27 cellular contexts compared by ENCODE assay signal in genomic region chr13:62779146-62779545, GRCh38.
"Had no signal": no experiment of that assay in that cellular context is flagged by ENCODE, and none has a peak within 500 bp of the region (broad histone marks: within the 10 kb centered on the region; RNA-seq: fewer than 3 reads in every experiment).

No MANE protein-coding gene starts in this region.

- H3K27me3 ChIP-seq: colonic mucosa, esophagus muscularis mucosa, foreskin keratinocyte, gastroesophageal sphincter, heart right ventricle, ovary, right lobe of liver, tibial nerve, upper lobe of left lung had no signal

- H3K4me1 ChIP-seq: colonic mucosa, esophagus muscularis mucosa, foreskin keratinocyte, gastroesophageal sphincter, heart right ventricle, right lobe of liver, tibial nerve, upper lobe of left lung had no signal

- H3K36me3 Mint-ChIP-seq: memory B cell; naive B cell; natural killer cell treated with Interleukin-12 subunit alpha and Interleukin-12 subunit beta and Interleukin-15 and Interleukin-18, amount 100 ng/mL, for 72 hours; stimulated activated naive B cell treated with anti-CD40 and anti-IgM and Interleukin-4, amounts not matched to agents 10 μg/mL and 1 μg/mL and 100 μg/mL, for 72 hours had no signal

- H3K27me3 Mint-ChIP-seq: dendritic cell treated with granulocyte-macrophage colony-stimulating factor and Interleukin-4, amounts not matched to agents 40 ng/mL and 50 ng/mL, for 4 days; memory B cell; naive B cell; natural killer cell treated with Interleukin-12 subunit alpha and Interleukin-12 subunit beta and Interleukin-15 and Interleukin-18, amount 100 ng/mL, for 72 hours; stimulated activated naive B cell treated with anti-CD40 and anti-IgM and Interleukin-4, amounts not matched to agents 10 μg/mL and 1 μg/mL and 100 μg/mL, for 72 hours; stimulated activated naive CD8-positive, alpha-beta T cell treated with anti-CD3 and anti-CD28 coated beads, Interleukin-15, Interleukin-2, amounts not matched to agents 100 ng/mL and 50 ng/mL, for 24 hours had no signal

- DNase-seq: colonic mucosa; effector CD8-positive, alpha-beta T cell; foreskin keratinocyte; heart right ventricle; hippocampal formation; kidney; naive B cell; occipital lobe; ovary; posterior cingulate gyrus; right lobe of liver; small intestine; stimulated activated CD4-positive, alpha-beta T cell treated with anti-CD3 and anti-CD28 coated beads, Interleukin-15, amount 100 ng/mL, for 24 hours; stimulated activated CD4-positive, alpha-beta T cell treated with anti-CD3 and anti-CD28 coated beads, Interleukin-2, amount 100 ng/mL, for 48 hours; stimulated activated naive B cell treated with anti-CD40 and anti-IgM and Interleukin-4, amounts not matched to agents 10 μg/mL and 1 μg/mL and 100 μg/mL, for 72 hours; upper lobe of left lung had no signal

- H3K9me3 ChIP-seq: esophagus muscularis mucosa, gastroesophageal sphincter, ovary, right lobe of liver, thoracic aorta, tibial nerve, upper lobe of left lung had no signal

- H3K27ac ChIP-seq: colonic mucosa, esophagus muscularis mucosa, foreskin keratinocyte, gastroesophageal sphincter, heart right ventricle, ovary, right lobe of liver, thoracic aorta, tibial nerve, upper lobe of left lung had no signal

- H3K4me3 Mint-ChIP-seq: dendritic cell treated with granulocyte-macrophage colony-stimulating factor and Interleukin-4, amounts not matched to agents 40 ng/mL and 50 ng/mL, for 4 days; memory B cell; naive B cell; natural killer cell treated with Interleukin-12 subunit alpha and Interleukin-12 subunit beta and Interleukin-15 and Interleukin-18, amount 100 ng/mL, for 72 hours; neural crest cell; stimulated activated naive B cell treated with anti-CD40 and anti-IgM and Interleukin-4, amounts not matched to agents 10 μg/mL and 1 μg/mL and 100 μg/mL, for 72 hours; stimulated activated naive CD8-positive, alpha-beta T cell treated with anti-CD3 and anti-CD28 coated beads, Interleukin-15, Interleukin-2, amounts not matched to agents 100 ng/mL and 50 ng/mL, for 24 hours had no signal

- H3K4me1 Mint-ChIP-seq: memory B cell; naive B cell; neural crest cell; stimulated activated naive B cell treated with anti-CD40 and anti-IgM and Interleukin-4, amounts not matched to agents 10 μg/mL and 1 μg/mL and 100 μg/mL, for 72 hours had no signal

- H3K9me3 Mint-ChIP-seq: naive B cell had no signal

- H3K36me3 ChIP-seq: colonic mucosa, esophagus muscularis mucosa, gastroesophageal sphincter, heart right ventricle, ovary, right lobe of liver, thoracic aorta, tibial nerve, upper lobe of left lung had no signal

- ATAC-seq: foreskin keratinocyte; gastroesophageal sphincter; heart right ventricle; left lobe of liver; natural killer cell treated with Interleukin-12 subunit alpha and Interleukin-12 subunit beta and Interleukin-15 and Interleukin-18, amount 100 ng/mL, for 72 hours; right lobe of liver; stimulated activated naive B cell treated with anti-CD40 and anti-IgM and Interleukin-4, amounts not matched to agents 10 μg/mL and 1 μg/mL and 100 μg/mL, for 72 hours had no signal

- H3K4me3 ChIP-seq: colonic mucosa, esophagus muscularis mucosa, gastroesophageal sphincter, heart right ventricle, lung, ovary, right lobe of liver, thoracic aorta, tibial nerve, upper lobe of left lung had no signal

- H3K27ac Mint-ChIP-seq: dendritic cell treated with granulocyte-macrophage colony-stimulating factor and Interleukin-4, amounts not matched to agents 40 ng/mL and 50 ng/mL, for 4 days; memory B cell; naive B cell; natural killer cell treated with Interleukin-12 subunit alpha and Interleukin-12 subunit beta and Interleukin-15 and Interleukin-18, amount 100 ng/mL, for 72 hours; stimulated activated naive B cell treated with anti-CD40 and anti-IgM and Interleukin-4, amounts not matched to agents 10 μg/mL and 1 μg/mL and 100 μg/mL, for 72 hours; stimulated activated naive CD8-positive, alpha-beta T cell treated with anti-CD3 and anti-CD28 coated beads, Interleukin-15, Interleukin-2, amounts not matched to agents 100 ng/mL and 50 ng/mL, for 24 hours had no signal
